13 cellular contexts compared by ENCODE assay signal in genomic region chr2:120765031-120765910, GRCh38. TPM values are rescaled to one million over a fixed set of nuclear protein-coding genes. Genes with fewer than 3 reads are reported as not detected.
A peak's percentile ranks its signal among the peaks of the same experiment; 100 is the strongest.
DNase-seq lines count a peak whose midpoint lies in the region; TF ChIP-seq lines count a peak whose summit lies in the region.
"Had no signal": no experiment of that assay in that cellular context is flagged by ENCODE, and none has a peak within 500 bp of the region (broad histone marks: within the 10 kb centered on the region; RNA-seq: fewer than 3 reads in every experiment).

No MANE protein-coding gene starts in this region.

- no peak for TF ChIP-seq POLR2A in uterus (IDR thresholded peaks at IDR 0.05)

- H3K4me1 ChIP-seq in muscle layer of duodenum (ENCODE audit: control insufficient read depth in 1 of 2, insufficient read depth in 2 of 2, low read length in 2 of 2) (peaks cover 0 to 33% of the 10 kb centered on the region in 2 donors), uterus (peaks cover 7 to 15% of the 10 kb centered on the region in 2 donors)
- H3K4me1 ChIP-seq: pancreas had no signal

- intact Hi-C loops in uterus (cut with DNase I; ENCODE audit: low total_unique reads), result no loop called here

- H3K27ac ChIP-seq in muscle layer of duodenum (ENCODE audit: low read length) (peak overlapping the region; percentile 19), uterus (peak overlapping the region; percentile 77 to 80)

- H3K4me3 ChIP-seq in fibroblast of villous mesenchyme (ENCODE audit: low read depth, low read length) (peak overlapping the region; percentile 12), muscle layer of duodenum (ENCODE audit: low read depth in 1 of 2, low read length in 2 of 2) (no peak overlapping the region), uterus (no peak overlapping the region)
- H3K4me3 ChIP-seq: pancreas had no signal

- TF ChIP-seq CTCF in fibroblast of villous mesenchyme (IDR thresholded peaks at IDR 0.05; ENCODE audit: insufficient read depth, low read depth, low read length) (no peak), uterus (IDR thresholded peaks at IDR 0.05) (no peak)

- H3K9me3 ChIP-seq in muscle layer of duodenum (ENCODE audit: control insufficient read depth in 1 of 2, low read length in 2 of 2), result no peaks in the 10 kb centered on the region
- H3K9me3 ChIP-seq in uterus, result no peaks in the 10 kb centered on the region
- H3K9me3 ChIP-seq: pancreas had no signal

- no peaks in the 10 kb centered on the region for H3K36me3 ChIP-seq in muscle layer of duodenum (ENCODE audit: control insufficient read depth in 1 of 2, insufficient read depth in 2 of 2, low read length in 2 of 2)
- H3K36me3 ChIP-seq in uterus, result no peaks in the 10 kb centered on the region
- H3K36me3 ChIP-seq: pancreas had no signal

- peak; percentile 49 for DNase-seq in activated effector memory CD4-positive, alpha-beta T cell treated with anti-CD3 and anti-CD28 coated beads, Interleukin-2, amount 50 U/mL, for 16 hours
- DNase-seq in activated effector memory CD4-positive, alpha-beta T cell treated with Interleukin-2 at 50 U/mL for 16 hours, result no peak
- DNase-seq in fibroblast of villous mesenchyme (ENCODE audit: low read depth) (peak; percentile 64), uterus (peak; percentile 30 to 47), mesenteric fat pad (ENCODE audit: low spot score) (no peak), glomerular visceral epithelial cell (ENCODE audit: extremely low spot score) (no peak), DMS 273 (lab: John Stamatoyannopoulos, UW; ENCODE audit: unreplicated experiment) (no peak)
- DNase-seq: DND-41, hippocampal formation, NCI-H69, T-helper 1 cell had no signal

- H3K27me3 ChIP-seq in muscle layer of duodenum (ENCODE audit: low read depth, low read length), result no peaks in the 10 kb centered on the region
- no peaks in the 10 kb centered on the region for H3K27me3 ChIP-seq in uterus
- H3K27me3 ChIP-seq: pancreas had no signal

RNA-seq across cellular contexts. Expression of gene GLI2, which starts 29.6 kb away (rescaled TPM):
- total RNA-seq in fibroblast of villous mesenchyme (22.5 and 28.3 TPM in 2 replicates), uterus (10 to 100 TPM in 2 of 4 donors, 1 to 10 TPM in 2; 2.9 to 23.6 (median 12.9) TPM), mesenteric fat pad (4.1 TPM)

Comparison
In these comparisons a context has a peak if more than half of its experiments do, and no peak if none do; other contexts are left out.
1. DNase-seq: peak in activated effector memory CD4-positive, alpha-beta T cell treated with anti-CD3 and anti-CD28 coated beads, Interleukin-2, amount 50 U/mL, for 16 hours (single experiment), fibroblast of villous mesenchyme (single experiment) and uterus (2 of 2); none in activated effector memory CD4-positive, alpha-beta T cell treated with Interleukin-2 at 50 U/mL for 16 hours (single experiment), mesenteric fat pad (single experiment), glomerular visceral epithelial cell (single experiment) and DMS 273 (single experiment).